9 cellular contexts compared by ENCODE assay signal in genomic region chr4:173181769-173182374, GRCh38. TPM values are rescaled to one million over a fixed set of nuclear protein-coding genes. Genes with fewer than 3 reads are reported as not detected.
DNase-seq lines count a peak whose midpoint lies in the region; ATAC-seq and TF ChIP-seq lines count a peak whose summit lies in the region.
"Had no signal": no experiment of that assay in that cellular context is flagged by ENCODE, and none has a peak within 500 bp of the region (broad histone marks: within the 10 kb centered on the region; RNA-seq: fewer than 3 reads in every experiment).

No MANE protein-coding gene starts in this region.

- no peak for TF ChIP-seq CTCF in DOHH2 (IDR thresholded peaks at IDR 0.05; ENCODE audit: low read depth, low read length, poor library complexity, severe bottlenecking)

- ATAC-seq in GM21423 (IDR thresholded peaks at IDR 0.05; ENCODE audit: unreplicated experiment) (peak; percentile 65), GM21515 (IDR thresholded peaks at IDR 0.05; ENCODE audit: unreplicated experiment) (no peak), HG03469 (IDR thresholded peaks at IDR 0.05; ENCODE audit: unreplicated experiment) (no peak), GM19351 (IDR thresholded peaks at IDR 0.05; ENCODE audit: unreplicated experiment) (no peak)

- DNase-seq in LHCN-M2 (ENCODE audit: low read depth) (peak; percentile 82), fibroblast of gingiva (ENCODE audit: low read depth) (peak; percentile 36)
- no peak for DNase-seq in stimulated activated CD4-positive, alpha-beta T cell treated with anti-CD3 and anti-CD28 coated beads, Interleukin-12 subunit alpha, Interleukin-12 subunit beta, amount 100 ng/mL, for 4 hours
- DNase-seq: amygdala had no signal

- no peak overlapping the region for H3K4me3 ChIP-seq in DOHH2 (ENCODE audit: low read length)

- H3F3A ChIP-seq in DOHH2 (ENCODE audit: control insufficient read depth, insufficient read depth), result peaks cover 7% of the 10 kb centered on the region; the same call in 1 of the 2 replicates

- no peaks in the 10 kb centered on the region for H3K9me2 ChIP-seq in DOHH2 (replicated peaks; ENCODE audit: control insufficient read depth, low read length)

- H3K79me2 ChIP-seq in DOHH2 (ENCODE audit: control insufficient read depth, low read length), result peaks cover 97% of the 10 kb centered on the region

- no peak overlapping the region for H3K27ac ChIP-seq in DOHH2 (ENCODE audit: low read depth, low read length)

- H3K4me2 ChIP-seq in DOHH2 (ENCODE audit: low read length), result peak overlapping the region; percentile 31; the same call in 1 of the 2 replicates

- H3K27me3 ChIP-seq in DOHH2 (ENCODE audit: control insufficient read depth, low read length), result no peaks in the 10 kb centered on the region

- peaks cover 2% of the 10 kb centered on the region; the same call in 1 of the 2 replicates for H3K36me3 ChIP-seq in DOHH2 (ENCODE audit: control insufficient read depth, low read length)

- H3K4me1 ChIP-seq in DOHH2 (ENCODE audit: control insufficient read depth, low read length), result peaks cover 44% of the 10 kb centered on the region

- H4K20me1 ChIP-seq in DOHH2 (ENCODE audit: control insufficient read depth, insufficient read depth, low read depth, low read length), result peaks cover 7% of the 10 kb centered on the region; the same call in 1 of the 2 replicates

- no peaks in the 10 kb centered on the region for H3K9me3 ChIP-seq in DOHH2 (ENCODE audit: control insufficient read depth, insufficient read depth, low read length)

RNA-seq across cellular contexts. Expression of gene GALNT7, which starts 13.3 kb away (rescaled TPM):
- 94.9 and 119 TPM in 2 replicates for total RNA-seq in LHCN-M2 (2014; rRNA removed)
- 25.7 TPM for polyA plus RNA-seq in LHCN-M2 (2012)
